ENCODE assay signal across 1 cellular context in genomic region chr18:711693-712400, GRCh38.
A peak's percentile ranks its signal among the peaks of the same experiment; 100 is the strongest.
TF ChIP-seq lines count a peak whose summit lies in the region.

No MANE protein-coding gene starts in this region.

TF ChIP-seq in IMR-90, 13 proteins besides CTCF, POLR2A, EP300 and RAD21:
- TF ChIP-seq MAZ (IDR thresholded peaks at IDR 0.05; ENCODE audit: borderline replicate concordance, low read depth, low read length) (no peak), NFE2L2 (IDR thresholded peaks at IDR 0.05; ENCODE audit: low read depth, low read length) (no peak), ELK1 (IDR thresholded peaks at IDR 0.05; ENCODE audit: borderline replicate concordance, low read depth, low read length) (no peak), USF2 (IDR thresholded peaks at IDR 0.05; ENCODE audit: low read depth, low read length) (peak; percentile 66), SMC3 (IDR thresholded peaks at IDR 0.05; ENCODE audit: low read depth, low read length) (no peak), CHD1 (IDR thresholded peaks at IDR 0.05; ENCODE audit: low read depth, low read length) (no peak), CEBPB (IDR thresholded peaks at IDR 0.05; ENCODE audit: low read depth, low read length) (peak; percentile 90), BHLHE40 (IDR thresholded peaks at IDR 0.05; ENCODE audit: low read depth, low read length) (peak; percentile 96), RFX5 (IDR thresholded peaks at IDR 0.05; ENCODE audit: low read depth, low read length) (no peak), RCOR1 (IDR thresholded peaks at IDR 0.05; ENCODE audit: insufficient replicate concordance, low read length) (no peak), MAFK (IDR thresholded peaks at IDR 0.05; ENCODE audit: low read depth, low read length) (no peak), FOS (IDR thresholded peaks at IDR 0.05; ENCODE audit: low read depth, low read length) (no peak), MXI1 (IDR thresholded peaks at IDR 0.05; ENCODE audit: borderline replicate concordance, low read depth, low read length) (0 out of 2 replicates have a peak, but pooled peaks have one; percentile 27)
